ENCODE assay signal across 1 cellular context in genomic region chr16:9316615-9317014, GRCh38.
TF ChIP-seq lines count a peak whose summit lies in the region.

No MANE protein-coding gene starts in this region.

TF ChIP-seq in HepG2, 621 proteins besides CTCF, POLR2A, EP300 and RAD21 (continued from another document and continues in another):
- TF ChIP-seq ZHX2 (IDR thresholded peaks at IDR 0.05; ENCODE audit: low read depth) (no peak), ZHX2 (CRISPR knock-in tag; IDR thresholded peaks at IDR 0.05; ENCODE audit: borderline replicate concordance) (no peak), HDAC6 (IDR thresholded peaks at IDR 0.05; ENCODE audit: low read depth, low read length) (no peak), FOXJ3 (CRISPR knock-in tag; IDR thresholded peaks at IDR 0.05; ENCODE audit: borderline replicate concordance) (no peak), NAIF1 (CRISPR knock-in tag; IDR thresholded peaks at IDR 0.05; ENCODE audit: borderline replicate concordance) (no peak), JUN (CRISPR knock-in tag; IDR thresholded peaks at IDR 0.05) (no peak), NFIC (IDR thresholded peaks at IDR 0.05; ENCODE audit: low read length) (0 out of 2 replicates have a peak, but pooled peaks have one; percentile 57), NFYB (CRISPR knock-in tag; IDR thresholded peaks at IDR 0.05) (no peak), ZFP91 (CRISPR knock-in tag; IDR thresholded peaks at IDR 0.05; ENCODE audit: borderline replicate concordance) (no peak), ONECUT2 (CRISPR knock-in tag; IDR thresholded peaks at IDR 0.05) (no peak), CEBPZ (IDR thresholded peaks at IDR 0.05; ENCODE audit: low read length) (no peak), ZNF710 (CRISPR knock-in tag; IDR thresholded peaks at IDR 0.05; ENCODE audit: borderline replicate concordance) (no peak), GRHL1 (CRISPR knock-in tag; conservative IDR thresholded peaks at IDR 0.05) (no peak), NR0B2 (CRISPR knock-in tag; IDR thresholded peaks at IDR 0.05) (no peak), MLLT10 (CRISPR knock-in tag; IDR thresholded peaks at IDR 0.05) (no peak), TFDP1 (CRISPR knock-in tag; IDR thresholded peaks at IDR 0.05; ENCODE audit: borderline replicate concordance) (no peak), ZNF430 (CRISPR knock-in tag; IDR thresholded peaks at IDR 0.05) (no peak), ZNF841 (CRISPR knock-in tag; IDR thresholded peaks at IDR 0.05; ENCODE audit: borderline replicate concordance) (no peak), KDM2A (CRISPR knock-in tag; IDR thresholded peaks at IDR 0.05; ENCODE audit: borderline replicate concordance, low read depth) (no peak), NFE2L2 (IDR thresholded peaks at IDR 0.05; ENCODE audit: low read length) (no peak), ARNT2 (CRISPR knock-in tag; IDR thresholded peaks at IDR 0.05; ENCODE audit: low read depth) (no peak), ZKSCAN8 (CRISPR knock-in tag; IDR thresholded peaks at IDR 0.05; ENCODE audit: borderline replicate concordance) (peak; percentile 56; the same call in 1 of the 2 replicates), REPIN1 (CRISPR knock-in tag; IDR thresholded peaks at IDR 0.05; ENCODE audit: borderline replicate concordance, low read depth) (no peak), ARID5B (CRISPR knock-in tag; IDR thresholded peaks at IDR 0.05) (peak; percentile 92), ATF3 (CRISPR knock-in tag; IDR thresholded peaks at IDR 0.05) (no peak), ZNF766 (CRISPR knock-in tag; IDR thresholded peaks at IDR 0.05; ENCODE audit: borderline replicate concordance) (no peak), ZNF333 (CRISPR knock-in tag; IDR thresholded peaks at IDR 0.05; ENCODE audit: borderline replicate concordance) (no peak), CEBPB (IDR thresholded peaks at IDR 0.05; ENCODE audit: borderline replicate concordance, low read depth, low read length) (no peak), MXD4 (CRISPR knock-in tag; IDR thresholded peaks at IDR 0.05) (no peak), ZHX1 (CRISPR knock-in tag; IDR thresholded peaks at IDR 0.05; ENCODE audit: low read depth) (no peak), ATM (IDR thresholded peaks at IDR 0.05; ENCODE audit: borderline replicate concordance) (no peak)
